In the genomic region with DNA sequence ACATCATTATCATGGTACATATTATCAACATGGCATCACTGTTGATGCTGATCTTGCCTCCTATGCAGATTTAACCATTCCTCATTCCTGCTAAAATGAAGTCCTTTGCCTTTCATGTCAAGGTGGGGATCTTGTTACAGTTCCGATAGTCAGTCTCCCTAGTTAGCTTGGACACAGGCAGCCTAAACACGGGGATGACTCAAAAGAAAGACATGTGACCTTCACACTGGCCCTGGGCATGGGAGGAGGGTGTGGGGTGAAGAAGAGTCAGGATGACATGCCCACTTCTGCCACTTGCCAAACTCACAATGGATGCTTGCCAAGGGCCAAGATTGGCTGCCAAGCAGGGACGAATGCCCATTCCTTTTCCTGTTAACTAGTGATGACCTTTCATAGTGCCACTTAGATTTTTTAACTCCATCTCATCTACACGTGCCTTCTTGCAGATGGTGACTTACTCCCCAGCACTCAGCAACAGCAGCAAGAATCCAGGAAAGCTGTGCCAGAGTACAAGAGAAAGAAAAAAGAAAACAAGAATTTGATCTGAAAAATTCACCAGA, we compare ENCODE assay signal across 8 cellular contexts.
DNase-seq lines count a peak whose midpoint lies in the region; ATAC-seq lines count a peak whose summit lies in the region.

No MANE protein-coding gene starts in this region.

- DNase-seq in ACHN, result peak; percentile 92
- peak; percentile 53 for DNase-seq in NCI-H2196 (lab: John Stamatoyannopoulos, UW; ENCODE audit: unreplicated experiment)
- peak; percentile 43 for DNase-seq in dedifferentiated amniotic fluid mesenchymal stem cell (ENCODE audit: extremely low spot score)
- DNase-seq in kidney tubule cell (ENCODE audit: low spot score), result peak; percentile 92
- DNase-seq in NCI-H2081 treated with DMSO at 0.1 percent for 48 hours (lab: John Stamatoyannopoulos, UW), result no peak
- DNase-seq in NCI-H524 (lab: John Stamatoyannopoulos, UW), result no peak

- no peak for ATAC-seq in GM18870 (IDR thresholded peaks at IDR 0.05; ENCODE audit: unreplicated experiment)
- ATAC-seq in GM19023 (IDR thresholded peaks at IDR 0.05; ENCODE audit: unreplicated experiment), result no peak

- in situ Hi-C loops in ACHN (cut with HindIII; ENCODE audit: low pct_ligation_motif_present, low pct_unique_long_range_greater_than_20kb, low sequenced_read_pairs), result no loop called here

Comparison
In these comparisons a context has a peak if more than half of its experiments do, and no peak if none do; other contexts are left out.
1. DNase-seq: peak in ACHN (single experiment), NCI-H2196 (single experiment), dedifferentiated amniotic fluid mesenchymal stem cell (single experiment) and kidney tubule cell (single experiment); none in NCI-H2081 treated with DMSO at 0.1 percent for 48 hours (single experiment) and NCI-H524 (0 of 2).